Comparison of ENCODE assay signal across 8 cellular contexts in the genomic region with DNA sequence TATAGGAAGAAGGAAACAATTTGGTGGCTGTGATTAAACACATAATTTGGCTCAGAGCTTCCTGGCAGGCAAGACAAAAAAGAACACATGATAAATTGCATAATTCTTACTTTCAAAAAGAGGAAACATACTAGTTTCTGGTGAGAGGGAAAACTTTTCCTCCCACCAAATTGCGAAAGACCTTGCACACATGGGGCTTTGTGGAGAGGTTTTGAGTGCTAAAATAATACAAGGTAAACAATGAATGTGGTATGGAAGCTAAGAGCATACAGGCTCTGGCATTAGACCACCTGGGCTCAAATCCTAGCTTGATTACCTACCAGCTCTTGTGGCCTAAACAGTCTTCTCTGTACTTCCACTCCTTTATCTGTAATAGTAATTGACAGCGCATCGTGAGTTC.
A peak's percentile ranks its signal among the peaks of the same experiment; 100 is the strongest.
DNase-seq lines count a peak whose midpoint lies in the region; ATAC-seq and TF ChIP-seq lines count a peak whose summit lies in the region.

No MANE protein-coding gene starts in this region.

- 84% methylated on average over 3 of the region's 3 CpGs for WGBS in hepatocyte (ENCODE audit: low lambda C conversion rate, missing lambda C conversion rate)

- DNase-seq in NB4 (ENCODE audit: low read depth) (peak; percentile 89), adipocyte (ENCODE audit: low read depth) (peak; percentile 80), hepatocyte (ENCODE audit: low spot score) (no peak), T-helper 9 cell (no peak)

- H3K9me3 ChIP-seq in adipocyte (ENCODE audit: control insufficient read depth, low read length) (peaks cover 7% of the 10 kb centered on the region), hepatocyte (ENCODE audit: low read depth) (no peaks in the 10 kb centered on the region), subcutaneous abdominal adipose tissue (ENCODE audit: control insufficient read depth in 5 of 5, low read length in 5 of 5) (no peaks in the 10 kb centered on the region)

- TF ChIP-seq POLR2A in NB4 (IDR thresholded peaks at IDR 0.05; ENCODE audit: extremely low read depth, insufficient read length), result no peak

- no peaks in the 10 kb centered on the region for H3K79me2 ChIP-seq in hepatocyte

- TF ChIP-seq CTCF in NB4 (IDR thresholded peaks at IDR 0.05; ENCODE audit: low read depth, low read length) (no peak), hepatocyte (IDR thresholded peaks at IDR 0.05; ENCODE audit: poor library complexity) (no peak)

- no peak overlapping the region for H2AFZ ChIP-seq in hepatocyte

- ATAC-seq in HG03159 (IDR thresholded peaks at IDR 0.05; ENCODE audit: unreplicated experiment), result no peak
- no peak for ATAC-seq in SK-N-SH treated with all-trans-retinoic acid at 6 μM for 48 hours
- ATAC-seq in HG02973 (IDR thresholded peaks at IDR 0.05; ENCODE audit: unreplicated experiment), result no peak

- no peaks in the 10 kb centered on the region for H3K9me2 ChIP-seq in hepatocyte (replicated peaks; ENCODE audit: insufficient read depth)

- H3K4me2 ChIP-seq in hepatocyte, result no peak overlapping the region

- H3K36me3 ChIP-seq in adipocyte (ENCODE audit: control insufficient read depth, insufficient read depth, low read length, severe bottlenecking) (no peaks in the 10 kb centered on the region), hepatocyte (replicated peaks; ENCODE audit: insufficient read depth, low read depth) (no peaks in the 10 kb centered on the region), subcutaneous abdominal adipose tissue (ENCODE audit: control insufficient read depth in 5 of 5, insufficient read depth in 5 of 5, low read length in 5 of 5) (no peaks in the 10 kb centered on the region)

- H4K20me1 ChIP-seq in hepatocyte (ENCODE audit: insufficient read depth, poor library complexity, severe bottlenecking), result no peaks in the 10 kb centered on the region

- H3K4me1 ChIP-seq in adipocyte (ENCODE audit: control insufficient read depth, insufficient read depth, low read length), result peaks cover 60% of the 10 kb centered on the region
- H3K4me1 ChIP-seq in hepatocyte (ENCODE audit: insufficient read depth), result peaks cover 42% of the 10 kb centered on the region
- H3K4me1 ChIP-seq in subcutaneous abdominal adipose tissue (ENCODE audit: control insufficient read depth in 5 of 5, insufficient read depth in 5 of 5, low read length in 5 of 5), result peaks cover 7 to 43% (median 39%) of the 10 kb centered on the region in 5 donors

- H3K27me3 ChIP-seq in adipocyte (replicated peaks; ENCODE audit: control insufficient read depth, insufficient read depth, low read length) (no peaks in the 10 kb centered on the region), hepatocyte (no peaks in the 10 kb centered on the region), subcutaneous abdominal adipose tissue (ENCODE audit: control insufficient read depth in 5 of 5, insufficient read depth in 4 of 5, low read length in 5 of 5) (no peaks in the 10 kb centered on the region)

- peak overlapping the region; percentile 71 for H3K27ac ChIP-seq in hepatocyte
- peak overlapping the region; percentile 51 for H3K27ac ChIP-seq in subcutaneous abdominal adipose tissue (ENCODE audit: low read depth, low read length)

- H3K9ac ChIP-seq in adipocyte (ENCODE audit: low read length) (peak overlapping the region; percentile 45), subcutaneous abdominal adipose tissue (ENCODE audit: low read length in 5 of 5) (no peak overlapping the region)

- H3K4me3 ChIP-seq in NB4 (ENCODE audit: low read depth, low read length) (no peak overlapping the region), adipocyte (ENCODE audit: low read length) (peak overlapping the region; percentile 2), hepatocyte (no peak overlapping the region), subcutaneous abdominal adipose tissue (ENCODE audit: low read depth in 1 of 5, low read length in 5 of 5) (no peak overlapping the region)

TF ChIP-seq in SK-N-SH treated with all-trans-retinoic acid at 6 μM for 48 hours, 23 proteins besides CTCF, POLR2A, EP300 and RAD21:
- TF ChIP-seq TSHZ2 (CRISPR knock-in tag; IDR thresholded peaks at IDR 0.05), result no peak
- TF ChIP-seq ZNF8 (CRISPR knock-in tag; IDR thresholded peaks at IDR 0.05), result no peak
- TF ChIP-seq OSR1 (CRISPR knock-in tag; IDR thresholded peaks at IDR 0.05), result no peak

Comparison
In these comparisons a context has a peak if more than half of its experiments do, and no peak if none do; other contexts are left out.
1. DNase-seq: peak in NB4 (single experiment) and adipocyte (single experiment); none in hepatocyte (single experiment) and T-helper 9 cell (single experiment).